In genomic region chr3:23084367-23084766, GRCh38 we compare ENCODE assay signal across 13 cellular contexts.
A peak's percentile ranks its signal among the peaks of the same experiment; 100 is the strongest.
DNase-seq lines count a peak whose midpoint lies in the region; ATAC-seq lines count a peak whose summit lies in the region.
"Had no signal": no experiment of that assay in that cellular context is flagged by ENCODE, and none has a peak within 500 bp of the region (broad histone marks: within the 10 kb centered on the region; RNA-seq: fewer than 3 reads in every experiment).

No MANE protein-coding gene starts in this region.

- ATAC-seq in GM18868 (IDR thresholded peaks at IDR 0.05; ENCODE audit: unreplicated experiment) (peak; percentile 74), GM21723 (IDR thresholded peaks at IDR 0.05; ENCODE audit: unreplicated experiment) (peak; percentile 56), HG03095 (IDR thresholded peaks at IDR 0.05; ENCODE audit: unreplicated experiment) (peak; percentile 86), HG02763 (IDR thresholded peaks at IDR 0.05; ENCODE audit: unreplicated experiment) (no peak)
- ATAC-seq: GM23338 had no signal

- no peak for DNase-seq in AG20443 (ENCODE audit: low spot score)
- DNase-seq in retina, result no peak
- DNase-seq in HUDEP-2 (lab: John Stamatoyannopoulos, UW; ENCODE audit: unreplicated experiment in 76 of 76), result no peak
- DNase-seq: BE2C; CD4-positive, alpha-beta memory T cell; DMS79; H7; KG1 had no signal
